ENCODE assay signal across 1 cellular context in genomic region chr15:42079401-42079908, GRCh38.
TF ChIP-seq lines count a peak whose summit lies in the region.

No MANE protein-coding gene starts in this region.

TF ChIP-seq in GM23338, 12 proteins besides CTCF, POLR2A, EP300 and RAD21 (continued from another document):
- no peak for TF ChIP-seq REST (IDR thresholded peaks at IDR 0.05; ENCODE audit: unreplicated experiment)
- no peak for TF ChIP-seq ETS1 (IDR thresholded peaks at IDR 0.05)
- no peak for TF ChIP-seq STAT1 (IDR thresholded peaks at IDR 0.05; ENCODE audit: unreplicated experiment)
- no peak for TF ChIP-seq EZH2phosphoT487 (IDR thresholded peaks at IDR 0.05; ENCODE audit: unreplicated experiment)
- TF ChIP-seq POLR2AphosphoS5 (IDR thresholded peaks at IDR 0.05; ENCODE audit: low read depth), result no peak
